ENCODE assay signal across 14 cellular contexts in genomic region chr13:94309997-94310842, GRCh38.
DNase-seq lines count a peak whose midpoint lies in the region; ATAC-seq and TF ChIP-seq lines count a peak whose summit lies in the region.
"Had no signal": no experiment of that assay in that cellular context is flagged by ENCODE, and none has a peak within 500 bp of the region (broad histone marks: within the 10 kb centered on the region; RNA-seq: fewer than 3 reads in every experiment).

No MANE protein-coding gene starts in this region.

- intact Hi-C loops in PC-9 (cut with micrococcal nuclease; ENCODE audit: unreplicated experiment), result no loop called here

- no peaks in the 10 kb centered on the region for H3K36me3 Mint-ChIP-seq in GM23338 (ENCODE audit: low read depth)
- H3K36me3 Mint-ChIP-seq: memory B cell; stimulated activated memory B cell treated with anti-CD40 and anti-IgM and Interleukin-4, amounts not matched to agents 10 μg/mL and 1 μg/mL and 100 μg/mL, for 72 hours had no signal

- H3K79me2 ChIP-seq in smooth muscle cell (ENCODE audit: low read depth), result no peaks in the 10 kb centered on the region
- no peaks in the 10 kb centered on the region for H3K79me2 ChIP-seq in GM23338 (replicated peaks; ENCODE audit: insufficient read depth)
- H3K79me2 ChIP-seq in PC-9 (ENCODE audit: low read depth), result no peaks in the 10 kb centered on the region

- peaks cover 21% of the 10 kb centered on the region for H3K4me1 Mint-ChIP-seq in GM23338
- H3K4me1 Mint-ChIP-seq: memory B cell; stimulated activated memory B cell treated with anti-CD40 and anti-IgM and Interleukin-4, amounts not matched to agents 10 μg/mL and 1 μg/mL and 100 μg/mL, for 72 hours had no signal

- H3K27me3 ChIP-seq in adipocyte (replicated peaks; ENCODE audit: control insufficient read depth, insufficient read depth, low read length) (no peaks in the 10 kb centered on the region), smooth muscle cell (ENCODE audit: low read depth) (no peaks in the 10 kb centered on the region), GM23338 (ENCODE audit: insufficient read depth) (no peaks in the 10 kb centered on the region), PC-9 (ENCODE audit: insufficient read depth, low read depth) (no peaks in the 10 kb centered on the region)
- H3K27me3 ChIP-seq: body of pancreas, gastrocnemius medialis had no signal

- POLR2A ChIA-PET in PC-9 (lab: Charles Lee; ENCODE audit: unreplicated experiment), result no interaction called here

- no peaks in the 10 kb centered on the region for H3K9me2 ChIP-seq in GM23338 (ENCODE audit: insufficient read depth)
- no peaks in the 10 kb centered on the region for H3K9me2 ChIP-seq in PC-9 (ENCODE audit: insufficient read depth)

- H3K4me3 Mint-ChIP-seq in GM23338, result no peak overlapping the region
- H3K4me3 Mint-ChIP-seq: activated CD8-positive, alpha-beta memory T cell treated with anti-CD3 and anti-CD28 coated beads, Interleukin-2, amount 10 ng/mL, durations not matched to agents 7 days and 5 days; memory B cell; stimulated activated memory B cell treated with anti-CD40 and anti-IgM and Interleukin-4, amounts not matched to agents 10 μg/mL and 1 μg/mL and 100 μg/mL, for 72 hours had no signal

- H3K36me3 ChIP-seq in adipocyte (ENCODE audit: control insufficient read depth, insufficient read depth, low read length, severe bottlenecking) (no peaks in the 10 kb centered on the region), smooth muscle cell (ENCODE audit: low read depth) (no peaks in the 10 kb centered on the region), GM23338 (ENCODE audit: insufficient read depth) (no peaks in the 10 kb centered on the region), PC-9 (ENCODE audit: low read depth) (no peaks in the 10 kb centered on the region)
- H3K36me3 ChIP-seq: gastrocnemius medialis had no signal

- H3K4me3 ChIP-seq in adipocyte (ENCODE audit: low read length) (peak overlapping the region; percentile 55), smooth muscle cell (no peak overlapping the region), GM23338 (no peak overlapping the region), PC-9 (no peak overlapping the region)
- H3K4me3 ChIP-seq: body of pancreas, gastrocnemius medialis had no signal

- H3K9me3 Mint-ChIP-seq in GM23338, result no peaks in the 10 kb centered on the region
- H3K9me3 Mint-ChIP-seq: memory B cell; stimulated activated memory B cell treated with anti-CD40 and anti-IgM and Interleukin-4, amounts not matched to agents 10 μg/mL and 1 μg/mL and 100 μg/mL, for 72 hours had no signal

- H3K9ac ChIP-seq in adipocyte (ENCODE audit: low read length), result peak overlapping the region; percentile 35
- H3K9ac ChIP-seq in smooth muscle cell (ENCODE audit: low read depth), result no peak overlapping the region

- H3K27ac ChIP-seq in smooth muscle cell (ENCODE audit: low read depth) (peak overlapping the region; percentile 52), GM23338 (ENCODE audit: low read depth) (no peak overlapping the region), PC-9 (no peak overlapping the region)
- H3K27ac ChIP-seq: body of pancreas, gastrocnemius medialis had no signal

- H2AFZ ChIP-seq in smooth muscle cell (ENCODE audit: low read depth), result no peak overlapping the region
- H2AFZ ChIP-seq in GM23338, result no peak overlapping the region
- H2AFZ ChIP-seq in PC-9, result no peak overlapping the region

- H3K4me2 ChIP-seq in smooth muscle cell (peak overlapping the region; percentile 63), GM23338 (no peak overlapping the region), PC-9 (no peak overlapping the region)

- H3K27me3 Mint-ChIP-seq in GM23338 (ENCODE audit: insufficient read depth, low read depth, poor library complexity), result peaks cover 4% of the 10 kb centered on the region
- H3K27me3 Mint-ChIP-seq: activated CD8-positive, alpha-beta memory T cell treated with anti-CD3 and anti-CD28 coated beads, Interleukin-2, amount 10 ng/mL, durations not matched to agents 7 days and 5 days; memory B cell; stimulated activated memory B cell treated with anti-CD40 and anti-IgM and Interleukin-4, amounts not matched to agents 10 μg/mL and 1 μg/mL and 100 μg/mL, for 72 hours had no signal

- ATAC-seq in GM21619 (IDR thresholded peaks at IDR 0.05; ENCODE audit: unreplicated experiment) (no peak), GM23338 (no peak)
- ATAC-seq: activated CD8-positive, alpha-beta memory T cell treated with anti-CD3 and anti-CD28 coated beads, Interleukin-2, amount 10 ng/mL, durations not matched to agents 7 days and 5 days; body of pancreas; stimulated activated memory B cell treated with anti-CD40 and anti-IgM and Interleukin-4, amounts not matched to agents 10 μg/mL and 1 μg/mL and 100 μg/mL, for 72 hours had no signal

- H3F3A ChIP-seq in smooth muscle cell (ENCODE audit: low read depth), result no peaks in the 10 kb centered on the region
- H3F3A ChIP-seq in GM23338 (replicated peaks; ENCODE audit: low read depth), result no peaks in the 10 kb centered on the region
- no peaks in the 10 kb centered on the region for H3F3A ChIP-seq in PC-9 (ENCODE audit: insufficient read depth, low read depth)

- DNase-seq in HCEC 1CT, result peak; percentile 92
- DNase-seq in adipocyte (ENCODE audit: low read depth), result peak; percentile 61
- DNase-seq in glomerular visceral epithelial cell (ENCODE audit: extremely low spot score), result peak; percentile 78
- no peak for DNase-seq in smooth muscle cell (lab: John Stamatoyannopoulos, UW; ENCODE audit: unreplicated experiment)
- DNase-seq in T-helper 9 cell, result no peak
- DNase-seq in GM23338 (ENCODE audit: low spot score), result no peak
- no peak for DNase-seq in PC-9
- DNase-seq: activated CD8-positive, alpha-beta memory T cell treated with anti-CD3 and anti-CD28 coated beads, Interleukin-2, amount 10 ng/mL, durations not matched to agents 7 days and 5 days; body of pancreas; gastrocnemius medialis; NCI-H446 had no signal

- H3K4me1 ChIP-seq in adipocyte (ENCODE audit: control insufficient read depth, insufficient read depth, low read length), result peaks cover 69% of the 10 kb centered on the region
- peaks cover 3% of the 10 kb centered on the region for H3K4me1 ChIP-seq in smooth muscle cell (ENCODE audit: low read depth)
- H3K4me1 ChIP-seq in GM23338 (ENCODE audit: insufficient read depth), result peaks cover 17% of the 10 kb centered on the region; the same call in 1 of the 2 replicates
- H3K4me1 ChIP-seq in PC-9 (replicated peaks; ENCODE audit: insufficient read depth), result no peaks in the 10 kb centered on the region

- H3K27ac Mint-ChIP-seq in GM23338, result no peak overlapping the region
- H3K27ac Mint-ChIP-seq: activated CD8-positive, alpha-beta memory T cell treated with anti-CD3 and anti-CD28 coated beads, Interleukin-2, amount 10 ng/mL, durations not matched to agents 7 days and 5 days; memory B cell; stimulated activated memory B cell treated with anti-CD40 and anti-IgM and Interleukin-4, amounts not matched to agents 10 μg/mL and 1 μg/mL and 100 μg/mL, for 72 hours had no signal

- 58% methylated on average over 6 of the region's 6 CpGs for WGBS in smooth muscle cell (ENCODE audit: low lambda C conversion rate)

- TF ChIP-seq CTCF in smooth muscle cell (IDR thresholded peaks at IDR 0.05; ENCODE audit: borderline replicate concordance, insufficient read depth, poor library complexity, severe bottlenecking) (no peak), GM23338 (conservative IDR thresholded peaks at IDR 0.05; ENCODE audit: low read depth in 2 of 2) (no peak), PC-9 (conservative IDR thresholded peaks at IDR 0.05) (no peak)

- no peaks in the 10 kb centered on the region for H3K9me3 ChIP-seq in adipocyte (ENCODE audit: control insufficient read depth, low read length)
- no peaks in the 10 kb centered on the region for H3K9me3 ChIP-seq in smooth muscle cell (replicated peaks; ENCODE audit: low read depth)
- H3K9me3 ChIP-seq in PC-9 (ENCODE audit: insufficient read depth, low read depth), result no peaks in the 10 kb centered on the region
- H3K9me3 ChIP-seq: body of pancreas, gastrocnemius medialis had no signal

- CTCF ChIA-PET in PC-9 (lab: Charles Lee), result no interaction called here

- no TSS peak for BruUV-seq in PC-9 (replicated peaks; lab: Mats Ljungman, UMichigan)

- H4K20me1 ChIP-seq in smooth muscle cell (ENCODE audit: low read depth) (no peaks in the 10 kb centered on the region), GM23338 (replicated peaks; ENCODE audit: insufficient read depth) (no peaks in the 10 kb centered on the region), PC-9 (ENCODE audit: insufficient read depth) (no peaks in the 10 kb centered on the region)

TF ChIP-seq in GM23338, 12 proteins besides CTCF, POLR2A, EP300 and RAD21 (continues in another document):
- no peak for TF ChIP-seq STAT1 (IDR thresholded peaks at IDR 0.05; ENCODE audit: unreplicated experiment)
- TF ChIP-seq JUNB (IDR thresholded peaks at IDR 0.05; ENCODE audit: unreplicated experiment), result no peak
- TF ChIP-seq EZH2 (IDR thresholded peaks at IDR 0.05; ENCODE audit: low read depth, unreplicated experiment), result no peak
- no peak for TF ChIP-seq NANOG (IDR thresholded peaks at IDR 0.05; ENCODE audit: borderline replicate concordance)
- no peak for TF ChIP-seq POLR2AphosphoS5 (IDR thresholded peaks at IDR 0.05; ENCODE audit: low read depth)
- no peak for TF ChIP-seq REST (IDR thresholded peaks at IDR 0.05; ENCODE audit: unreplicated experiment)
- TF ChIP-seq ZNF331 (CRISPR knock-in tag; IDR thresholded peaks at IDR 0.05; ENCODE audit: low read depth), result no peak

Comparison
In these comparisons a context has a peak if more than half of its experiments do, and no peak if none do; other contexts are left out.
1. DNase-seq: peak in HCEC 1CT (single experiment), adipocyte (single experiment) and glomerular visceral epithelial cell (single experiment); none in smooth muscle cell (single experiment), T-helper 9 cell (single experiment), GM23338 (single experiment) and PC-9 (0 of 2).